In genomic region chr17:63831505-63831904, GRCh38 we compare ENCODE assay signal across 21 cellular contexts. TPM values are rescaled to one million over a fixed set of nuclear protein-coding genes. Genes with fewer than 3 reads are reported as not detected.
DNase-seq lines count a peak whose midpoint lies in the region; ATAC-seq and TF ChIP-seq lines count a peak whose summit lies in the region.
"Had no signal": no experiment of that assay in that cellular context is flagged by ENCODE, and none has a peak within 500 bp of the region (broad histone marks: within the 10 kb centered on the region; RNA-seq: fewer than 3 reads in every experiment).

No MANE protein-coding gene starts in this region.

- peaks cover 10 to 14% of the 10 kb centered on the region in 2 donors for H3K4me1 ChIP-seq in ascending aorta

- H3K4me3 ChIP-seq in ascending aorta: no peak overlapping the region
- H3K4me3 ChIP-seq: breast epithelium, hepatocyte, mucosa of descending colon, smooth muscle cell had no signal

- no peak overlapping the region for H3K4me3 Mint-ChIP-seq in stimulated activated naive CD8-positive, alpha-beta T cell treated with anti-CD3 and anti-CD28 coated beads, Interleukin-15, Interleukin-2, amounts not matched to agents 100 ng/mL and 50 ng/mL, for 24 hours
- no peak overlapping the region for H3K4me3 Mint-ChIP-seq in activated naive CD8-positive, alpha-beta T cell treated with anti-CD3 and anti-CD28 coated beads for 36 hours

- DNase-seq in stimulated activated naive CD8-positive, alpha-beta T cell treated with anti-CD3 and anti-CD28 coated beads, Interleukin-15, Interleukin-2, amounts not matched to agents 100 U/mL and 50 U/mL, for 24 hours: no peak
- no peak for DNase-seq in activated naive CD8-positive, alpha-beta T cell treated with anti-CD3 and anti-CD28 coated beads for 36 hours
- DNase-seq in glomerular visceral epithelial cell (ENCODE audit: extremely low spot score) (no peak), ascending aorta (ENCODE audit: low spot score in 2 of 2) (no peak), NCI-H524 treated with DMSO at 0.1 percent for 48 hours (lab: John Stamatoyannopoulos, UW) (no peak)
- DNase-seq: activated effector memory CD4-positive, alpha-beta T cell treated with anti-CD3 and anti-CD28 coated beads, Interleukin-2, amount 50 U/mL, for 16 hours; AML-193; DMS79; Kasumi-1; mucosa of descending colon; NCI-H1417 treated with DMSO at 0.1 percent for 48 hours; NK-92 treated with Interleukin-12 subunit alpha and Interleukin-12 subunit beta, amount 100 ng/mL, for 24 hours; stimulated activated naive CD4-positive, alpha-beta T cell treated with Interleukin-2 at 50 U/mL for 16 hours had no signal

- no peak for TF ChIP-seq CTCF in ascending aorta (IDR thresholded peaks at IDR 0.05)

- peaks cover 71 to 75% of the 10 kb centered on the region in 2 donors for H3K36me3 ChIP-seq in ascending aorta
- H3K36me3 ChIP-seq: breast epithelium had no signal

- H3K27me3 Mint-ChIP-seq in stimulated activated naive CD8-positive, alpha-beta T cell treated with anti-CD3 and anti-CD28 coated beads, Interleukin-15, Interleukin-2, amounts not matched to agents 100 ng/mL and 50 ng/mL, for 24 hours: no peaks in the 10 kb centered on the region
- no peaks in the 10 kb centered on the region for H3K27me3 Mint-ChIP-seq in activated naive CD8-positive, alpha-beta T cell treated with anti-CD3 and anti-CD28 coated beads for 36 hours

- ATAC-seq in stimulated activated naive CD8-positive, alpha-beta T cell treated with anti-CD3 and anti-CD28 coated beads, Interleukin-15, Interleukin-2, amounts not matched to agents 100 U/mL and 50 U/mL, for 24 hours: no peak
- ATAC-seq: mucosa of descending colon, Right ventricle myocardium inferior had no signal

- no peaks in the 10 kb centered on the region for H3K9me3 ChIP-seq in ascending aorta
- H3K9me3 ChIP-seq: breast epithelium, mucosa of descending colon had no signal

- H3K27ac ChIP-seq in ascending aorta: no peak overlapping the region
- H3K27ac ChIP-seq: breast epithelium, hepatocyte, parathyroid adenoma had no signal

- intact Hi-C loops in ascending aorta (cut with DNase I): no loop called here

- H3K27ac Mint-ChIP-seq in stimulated activated naive CD8-positive, alpha-beta T cell treated with anti-CD3 and anti-CD28 coated beads, Interleukin-15, Interleukin-2, amounts not matched to agents 100 ng/mL and 50 ng/mL, for 24 hours: peak overlapping the region; percentile 75
- peak overlapping the region; percentile 84 for H3K27ac Mint-ChIP-seq in activated naive CD8-positive, alpha-beta T cell treated with anti-CD3 and anti-CD28 coated beads for 36 hours

- H3K36me3 Mint-ChIP-seq in stimulated activated naive CD8-positive, alpha-beta T cell treated with anti-CD3 and anti-CD28 coated beads, Interleukin-15, Interleukin-2, amounts not matched to agents 100 ng/mL and 50 ng/mL, for 24 hours (ENCODE audit: low read depth): peaks cover 75% of the 10 kb centered on the region
- peaks cover 49% of the 10 kb centered on the region for H3K36me3 Mint-ChIP-seq in activated naive CD8-positive, alpha-beta T cell treated with anti-CD3 and anti-CD28 coated beads for 36 hours

- no peaks in the 10 kb centered on the region for H3K9me3 Mint-ChIP-seq in stimulated activated naive CD8-positive, alpha-beta T cell treated with anti-CD3 and anti-CD28 coated beads, Interleukin-15, Interleukin-2, amounts not matched to agents 100 ng/mL and 50 ng/mL, for 24 hours
- H3K9me3 Mint-ChIP-seq in activated naive CD8-positive, alpha-beta T cell treated with anti-CD3 and anti-CD28 coated beads for 36 hours: no peaks in the 10 kb centered on the region

- H3K27me3 ChIP-seq in ascending aorta: no peaks in the 10 kb centered on the region
- H3K27me3 ChIP-seq: breast epithelium, hepatocyte had no signal

- peaks cover 70% of the 10 kb centered on the region for H3K4me1 Mint-ChIP-seq in stimulated activated naive CD8-positive, alpha-beta T cell treated with anti-CD3 and anti-CD28 coated beads, Interleukin-15, Interleukin-2, amounts not matched to agents 100 ng/mL and 50 ng/mL, for 24 hours (ENCODE audit: low read depth)
- H3K4me1 Mint-ChIP-seq in activated naive CD8-positive, alpha-beta T cell treated with anti-CD3 and anti-CD28 coated beads for 36 hours: peaks cover 55% of the 10 kb centered on the region

RNA-seq across cellular contexts. Expression of gene FTSJ3, which starts 4.0 kb away (rescaled TPM):
- total RNA-seq in activated naive CD8-positive, alpha-beta T cell treated with anti-CD3 and anti-CD28 coated beads for 36 hours: 10 to 100 TPM; 91.2 to 91.5 TPM
- 18.2 TPM for total RNA-seq in ascending aorta

RNA-seq across cellular contexts. Expression of gene PSMC5, which starts 4.3 kb away (rescaled TPM):
- 100 to 1,000 TPM; 178 to 187 TPM for total RNA-seq in activated naive CD8-positive, alpha-beta T cell treated with anti-CD3 and anti-CD28 coated beads for 36 hours
- total RNA-seq in ascending aorta: 83.7 TPM

RNA-seq across cellular contexts. Expression of gene SMARCD2, which starts 11.0 kb away (rescaled TPM):
- total RNA-seq in activated naive CD8-positive, alpha-beta T cell treated with anti-CD3 and anti-CD28 coated beads for 36 hours: 10 to 100 TPM; 91.6 to 93.5 TPM
- 78.0 TPM for total RNA-seq in ascending aorta

RNA-seq across cellular contexts. Expression of gene CSH2, which starts 42.0 kb away (rescaled TPM):
- total RNA-seq in activated naive CD8-positive, alpha-beta T cell treated with anti-CD3 and anti-CD28 coated beads for 36 hours: not detected
- not detected for total RNA-seq in ascending aorta
- total RNA-seq: breast epithelium; fibroblast of lung; mucosa of descending colon; Right ventricle myocardium inferior; smooth muscle cell; T-helper 2 cell treated with Interferon-gamma antibody and Interleukin-4, amounts not matched to agents 100 ng/mL and 5 ng/mL, for 36 hours had no signal

RNA-seq across cellular contexts. Expression of gene GH2, which starts 50.2 kb away (rescaled TPM):
- not detected for total RNA-seq in activated naive CD8-positive, alpha-beta T cell treated with anti-CD3 and anti-CD28 coated beads for 36 hours
- total RNA-seq in ascending aorta: not detected
- total RNA-seq: breast epithelium; fibroblast of lung; hepatocyte; mucosa of descending colon; Right ventricle myocardium inferior; smooth muscle cell; T-helper 2 cell treated with Interferon-gamma antibody and Interleukin-4, amounts not matched to agents 100 ng/mL and 5 ng/mL, for 36 hours had no signal
